Comparison of ENCODE assay signal across 1 cellular context in genomic region chr4:602559-602942, GRCh38.
A peak's percentile ranks its signal among the peaks of the same experiment; 100 is the strongest.
TF ChIP-seq lines count a peak whose summit lies in the region.

No MANE protein-coding gene starts in this region.

TF ChIP-seq in HepG2, 621 proteins besides CTCF, POLR2A, EP300 and RAD21 (continued from another document):
- TF ChIP-seq GPBP1L1 (CRISPR knock-in tag; IDR thresholded peaks at IDR 0.05) (no peak), ZNF609 (CRISPR knock-in tag; IDR thresholded peaks at IDR 0.05; ENCODE audit: borderline replicate concordance) (no peak), KAT8 (CRISPR knock-in tag; IDR thresholded peaks at IDR 0.05) (no peak), ZNF337 (CRISPR knock-in tag; IDR thresholded peaks at IDR 0.05; ENCODE audit: borderline replicate concordance, low read depth) (no peak), TCF12 (IDR thresholded peaks at IDR 0.05) (no peak), TCF12 (CRISPR knock-in tag; IDR thresholded peaks at IDR 0.05) (no peak), ZNF331 (CRISPR knock-in tag; IDR thresholded peaks at IDR 0.05) (no peak), ARNT2 (CRISPR knock-in tag; IDR thresholded peaks at IDR 0.05; ENCODE audit: low read depth) (no peak), CC2D1A (CRISPR knock-in tag; IDR thresholded peaks at IDR 0.05) (no peak), JUNB (CRISPR knock-in tag; IDR thresholded peaks at IDR 0.05; ENCODE audit: borderline replicate concordance) (no peak), ZFX (CRISPR knock-in tag; IDR thresholded peaks at IDR 0.05; ENCODE audit: low read depth) (peak; percentile 25; the same call in 1 of the 2 replicates)
- TF ChIP-seq, protein P1, sequence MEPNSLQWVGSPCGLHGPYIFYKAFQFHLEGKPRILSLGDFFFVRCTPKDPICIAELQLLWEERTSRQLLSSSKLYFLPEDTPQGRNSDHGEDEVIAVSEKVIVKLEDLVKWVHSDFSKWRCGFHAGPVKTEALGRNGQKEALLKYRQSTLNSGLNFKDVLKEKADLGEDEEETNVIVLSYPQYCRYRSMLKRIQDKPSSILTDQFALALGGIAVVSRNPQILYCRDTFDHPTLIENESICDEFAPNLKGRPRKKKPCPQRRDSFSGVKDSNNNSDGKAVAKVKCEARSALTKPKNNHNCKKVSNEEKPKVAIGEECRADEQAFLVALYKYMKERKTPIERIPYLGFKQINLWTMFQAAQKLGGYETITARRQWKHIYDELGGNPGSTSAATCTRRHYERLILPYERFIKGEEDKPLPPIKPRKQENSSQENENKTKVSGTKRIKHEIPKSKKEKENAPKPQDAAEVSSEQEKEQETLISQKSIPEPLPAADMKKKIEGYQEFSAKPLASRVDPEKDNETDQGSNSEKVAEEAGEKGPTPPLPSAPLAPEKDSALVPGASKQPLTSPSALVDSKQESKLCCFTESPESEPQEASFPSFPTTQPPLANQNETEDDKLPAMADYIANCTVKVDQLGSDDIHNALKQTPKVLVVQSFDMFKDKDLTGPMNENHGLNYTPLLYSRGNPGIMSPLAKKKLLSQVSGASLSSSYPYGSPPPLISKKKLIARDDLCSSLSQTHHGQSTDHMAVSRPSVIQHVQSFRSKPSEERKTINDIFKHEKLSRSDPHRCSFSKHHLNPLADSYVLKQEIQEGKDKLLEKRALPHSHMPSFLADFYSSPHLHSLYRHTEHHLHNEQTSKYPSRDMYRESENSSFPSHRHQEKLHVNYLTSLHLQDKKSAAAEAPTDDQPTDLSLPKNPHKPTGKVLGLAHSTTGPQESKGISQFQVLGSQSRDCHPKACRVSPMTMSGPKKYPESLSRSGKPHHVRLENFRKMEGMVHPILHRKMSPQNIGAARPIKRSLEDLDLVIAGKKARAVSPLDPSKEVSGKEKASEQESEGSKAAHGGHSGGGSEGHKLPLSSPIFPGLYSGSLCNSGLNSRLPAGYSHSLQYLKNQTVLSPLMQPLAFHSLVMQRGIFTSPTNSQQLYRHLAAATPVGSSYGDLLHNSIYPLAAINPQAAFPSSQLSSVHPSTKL (CRISPR knock-in tag; IDR thresholded peaks at IDR 0.05): 0 out of 2 replicates have a peak, but pooled peaks have one; percentile 7
- TF ChIP-seq, protein P2, sequence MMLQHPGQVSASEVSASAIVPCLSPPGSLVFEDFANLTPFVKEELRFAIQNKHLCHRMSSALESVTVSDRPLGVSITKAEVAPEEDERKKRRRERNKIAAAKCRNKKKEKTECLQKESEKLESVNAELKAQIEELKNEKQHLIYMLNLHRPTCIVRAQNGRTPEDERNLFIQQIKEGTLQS (CRISPR knock-in tag; IDR thresholded peaks at IDR 0.05): no peak
- TF ChIP-seq, protein P3, sequence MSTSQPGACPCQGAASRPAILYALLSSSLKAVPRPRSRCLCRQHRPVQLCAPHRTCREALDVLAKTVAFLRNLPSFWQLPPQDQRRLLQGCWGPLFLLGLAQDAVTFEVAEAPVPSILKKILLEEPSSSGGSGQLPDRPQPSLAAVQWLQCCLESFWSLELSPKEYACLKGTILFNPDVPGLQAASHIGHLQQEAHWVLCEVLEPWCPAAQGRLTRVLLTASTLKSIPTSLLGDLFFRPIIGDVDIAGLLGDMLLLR (CRISPR knock-in tag; IDR thresholded peaks at IDR 0.05): no peak
TF ChIP-seq in HepG2: peak in this region for 39.
